Comparison of ENCODE assay signal across 8 cellular contexts in genomic region chr10:30433779-30434272, GRCh38. TPM values are rescaled to one million over a fixed set of nuclear protein-coding genes. Genes with fewer than 3 reads are reported as not detected.
DNase-seq lines count a peak whose midpoint lies in the region; ATAC-seq and TF ChIP-seq lines count a peak whose summit lies in the region.

Gene MAP3K8, plus strand, starts transcription at chr10:30434184. Its CDS starts 4,755 bp downstream, at chr10:30438939.

- H3K27ac ChIP-seq in lung (ENCODE audit: low read depth in 1 of 2, low read length in 1 of 2), result peak within 1 kb of the TSS; percentile 99

- ATAC-seq in GM18861 (IDR thresholded peaks at IDR 0.05; ENCODE audit: unreplicated experiment), result peak; percentile 42
- ATAC-seq in HG03066 (IDR thresholded peaks at IDR 0.05; ENCODE audit: low read depth, unreplicated experiment), result peak; percentile 60
- peak; percentile 80 for ATAC-seq in activated CD8-positive, alpha-beta T cell treated with anti-CD3 and anti-CD28 coated beads, Interleukin-2, amount 10 ng/mL, durations not matched to agents 7 days and 5 days
- peak; percentile 84 for ATAC-seq in lung (ENCODE audit: insufficient read depth, low FRiP score)

- no peaks in the 10 kb centered on the region for H3K27me3 Mint-ChIP-seq in activated CD8-positive, alpha-beta T cell treated with anti-CD3 and anti-CD28 coated beads, Interleukin-2, amount 10 ng/mL, durations not matched to agents 7 days and 5 days (ENCODE audit: low read depth)

- no peaks in the 10 kb centered on the region for H3K27me3 ChIP-seq in lung (ENCODE audit: control insufficient read depth, insufficient read depth)

- H3K4me3 ChIP-seq in lung, result peak within 1 kb of the TSS; percentile 91

- WGBS in lung, 2 donors, result 0 to 1% methylated on average over 38 to 53 of the region's 53 CpGs

- peaks cover 12 to 16% of the 10 kb centered on the region in 2 donors for H3K4me1 ChIP-seq in lung (ENCODE audit: control insufficient read depth in 2 of 2, insufficient read depth in 2 of 2, low read length in 2 of 2)

- DNase-seq in AG08396 (ENCODE audit: low spot score) (peak; percentile 89), NCI-H748 treated with DMSO at 0.1 percent for 48 hours (lab: John Stamatoyannopoulos, UW) (peak; percentile 19), ecto neural progenitor cell (ENCODE audit: low spot score) (peak; percentile 92), lung (ENCODE audit: low spot score) (peak; percentile 93)
- DNase-seq in activated CD8-positive, alpha-beta T cell treated with anti-CD3 and anti-CD28 coated beads, Interleukin-2, amount 10 ng/mL, durations not matched to agents 7 days and 5 days, result peak; percentile 85
- peak; percentile 72 to 83 (median 80) for DNase-seq in stimulated activated CD4-positive, alpha-beta T cell treated with anti-CD3 and anti-CD28 coated beads, TNF-alpha, amount 100 ng/mL, for 4 hours (ENCODE audit: low read depth in 3 of 3)

- H3K4me3 Mint-ChIP-seq in activated CD8-positive, alpha-beta T cell treated with anti-CD3 and anti-CD28 coated beads, Interleukin-2, amount 10 ng/mL, durations not matched to agents 7 days and 5 days, result peak within 1 kb of the TSS; percentile 92

- H3K9me3 ChIP-seq in lung (ENCODE audit: control insufficient read depth in 2 of 2, insufficient read depth in 1 of 2, low read length in 1 of 2), result no peaks in the 10 kb centered on the region

- H3K27ac Mint-ChIP-seq in activated CD8-positive, alpha-beta T cell treated with anti-CD3 and anti-CD28 coated beads, Interleukin-2, amount 10 ng/mL, durations not matched to agents 7 days and 5 days, result peak within 1 kb of the TSS; percentile 86

- no peaks in the 10 kb centered on the region for H3K9me3 Mint-ChIP-seq in activated CD8-positive, alpha-beta T cell treated with anti-CD3 and anti-CD28 coated beads, Interleukin-2, amount 10 ng/mL, durations not matched to agents 7 days and 5 days (ENCODE audit: insufficient read depth)

- H3K36me3 ChIP-seq in lung (ENCODE audit: control insufficient read depth in 2 of 2, insufficient read depth in 2 of 2, low read length in 2 of 2), result peaks cover under 1 to 2% of the 10 kb centered on the region in 2 donors

- peaks cover 60% of the 10 kb centered on the region for H3K4me1 Mint-ChIP-seq in activated CD8-positive, alpha-beta T cell treated with anti-CD3 and anti-CD28 coated beads, Interleukin-2, amount 10 ng/mL, durations not matched to agents 7 days and 5 days (ENCODE audit: low read depth)

- no peak for TF ChIP-seq CTCF in lung (IDR thresholded peaks at IDR 0.05; ENCODE audit: control extremely low read depth, extremely low read depth)

- peaks cover 37% of the 10 kb centered on the region for H3K36me3 Mint-ChIP-seq in activated CD8-positive, alpha-beta T cell treated with anti-CD3 and anti-CD28 coated beads, Interleukin-2, amount 10 ng/mL, durations not matched to agents 7 days and 5 days (ENCODE audit: low read depth)

- POLR2A ChIA-PET in activated CD8-positive, alpha-beta T cell treated with anti-CD3 and anti-CD28 coated beads, Interleukin-2, amount 10 ng/mL, durations not matched to agents 7 days and 5 days (lab: Charles Lee), result interaction anchor here (1.5 to 3.2 kb wide), 6 partner anchors 10 to 99 kb away, joined by 3 to 21 read pairs (median 6); no protein-coding TSS in a partner anchor

- CTCF ChIA-PET in activated CD8-positive, alpha-beta T cell treated with anti-CD3 and anti-CD28 coated beads, Interleukin-2, amount 10 ng/mL, durations not matched to agents 7 days and 5 days (lab: Charles Lee), result interaction anchor here (0.7 to 2.4 kb wide), 11 partner anchors 11 to 150 kb away, joined by 3 to 8 read pairs (median 4); no protein-coding TSS in a partner anchor

RNA-seq across cellular contexts. Expression of gene MAP3K8, which starts in this region (rescaled TPM):
- total RNA-seq in activated CD8-positive, alpha-beta T cell treated with anti-CD3 and anti-CD28 coated beads, Interleukin-2, amount 10 ng/mL, durations not matched to agents 7 days and 5 days, result 10 to 100 TPM; 26.0 to 27.7 TPM
- total RNA-seq in lung, result 10 to 100 TPM; 49.3 to 51.7 TPM
- polyA plus RNA-seq in lung, result 10 to 100 TPM; 37.0 to 77.9 TPM

Comparison
In these comparisons a context has a peak if more than half of its experiments do, and no peak if none do; other contexts are left out.
1. Peak in every context shown above with its lines: DNase-seq, ATAC-seq, H3K4me3 ChIP-seq and H3K27ac ChIP-seq.
2. DNase-seq: peak in every context shown above with its lines; median percentile 93 in lung; 92 in ecto neural progenitor cell; 89 in AG08396; 85 in activated CD8-positive, alpha-beta T cell treated with anti-CD3 and anti-CD28 coated beads, Interleukin-2, amount 10 ng/mL, durations not matched to agents 7 days and 5 days; 80 in stimulated activated CD4-positive, alpha-beta T cell treated with anti-CD3 and anti-CD28 coated beads, TNF-alpha, amount 100 ng/mL, for 4 hours; 19 in NCI-H748 treated with DMSO at 0.1 percent for 48 hours.